Comparison of ENCODE assay signal across 24 cellular contexts in the genomic region with DNA sequence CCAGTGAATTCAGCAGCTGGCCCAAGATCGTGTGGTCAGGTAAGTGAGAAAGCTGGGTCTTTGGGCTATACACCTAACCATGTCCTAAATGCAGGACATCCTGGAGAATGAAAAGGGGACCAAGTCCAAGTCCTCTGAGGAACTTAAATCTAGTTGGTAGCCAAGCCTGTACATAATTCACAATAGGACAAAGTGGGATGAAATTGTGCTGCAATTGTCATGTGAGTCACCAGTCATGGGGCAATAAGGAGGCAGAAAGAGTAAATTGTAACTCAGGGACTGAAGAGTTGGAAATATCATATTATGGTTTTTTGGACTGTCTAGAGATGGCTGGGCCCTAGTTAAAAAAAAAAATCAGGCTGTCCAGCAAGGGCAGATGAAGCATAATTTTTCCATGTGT.
"Had no signal": no experiment of that assay in that cellular context is flagged by ENCODE, and none has a peak within 500 bp of the region (broad histone marks: within the 10 kb centered on the region; RNA-seq: fewer than 3 reads in every experiment).

No MANE protein-coding gene starts in this region.

- H3K36me3 Mint-ChIP-seq: memory B cell; mesothelial cell of epicardium; naive B cell; natural killer cell treated with Interleukin-12 subunit alpha and Interleukin-12 subunit beta and Interleukin-15 and Interleukin-18, amount 100 ng/mL, for 72 hours; neural progenitor cell; stimulated activated naive B cell treated with anti-CD40 and anti-IgM and Interleukin-4, amounts not matched to agents 10 μg/mL and 1 μg/mL and 100 μg/mL, for 72 hours had no signal

- H3K9me3 Mint-ChIP-seq: dendritic cell treated with granulocyte-macrophage colony-stimulating factor and Interleukin-4, amounts not matched to agents 40 ng/mL and 50 ng/mL, for 4 days; memory B cell; mesothelial cell of epicardium; natural killer cell treated with Interleukin-12 subunit alpha and Interleukin-12 subunit beta and Interleukin-15 and Interleukin-18, amount 100 ng/mL, for 72 hours; neural progenitor cell; stimulated activated naive CD8-positive, alpha-beta T cell treated with anti-CD3 and anti-CD28 coated beads, Interleukin-15, Interleukin-2, amounts not matched to agents 100 ng/mL and 50 ng/mL, for 24 hours had no signal

- H3K27ac Mint-ChIP-seq: dendritic cell treated with granulocyte-macrophage colony-stimulating factor and Interleukin-4, amounts not matched to agents 40 ng/mL and 50 ng/mL, for 4 days; memory B cell; mesothelial cell of epicardium; naive B cell; natural killer cell treated with Interleukin-12 subunit alpha and Interleukin-12 subunit beta and Interleukin-15 and Interleukin-18, amount 100 ng/mL, for 72 hours; neural progenitor cell; progenitor cell of endocrine pancreas; stimulated activated naive B cell treated with anti-CD40 and anti-IgM and Interleukin-4, amounts not matched to agents 10 μg/mL and 1 μg/mL and 100 μg/mL, for 72 hours; stimulated activated naive CD8-positive, alpha-beta T cell treated with anti-CD3 and anti-CD28 coated beads, Interleukin-15, Interleukin-2, amounts not matched to agents 100 ng/mL and 50 ng/mL, for 24 hours had no signal

- H3K4me1 Mint-ChIP-seq: memory B cell; mesothelial cell of epicardium; naive B cell; stimulated activated naive B cell treated with anti-CD40 and anti-IgM and Interleukin-4, amounts not matched to agents 10 μg/mL and 1 μg/mL and 100 μg/mL, for 72 hours had no signal

- DNase-seq: colonic mucosa; effector memory CD4-positive, alpha-beta T cell; erythroblast; esophagus squamous epithelium; head of caudate nucleus; left ventricle myocardium superior; lower lobe of right lung; mucosa of descending colon; naive B cell; right lobe of liver; small intestine; stimulated activated CD4-positive, alpha-beta T cell treated with anti-CD3 and anti-CD28 coated beads, Interleukin-15, amount 100 ng/mL, for 24 hours; stimulated activated CD4-positive, alpha-beta T cell treated with anti-CD3 and anti-CD28 coated beads, Interleukin-2, amount 100 ng/mL, for 48 hours; stimulated activated naive B cell treated with anti-CD40 and anti-IgM and Interleukin-4, amounts not matched to agents 10 μg/mL and 1 μg/mL and 100 μg/mL, for 72 hours; transverse colon; upper lobe of right lung; uterus had no signal

- H3K27me3 Mint-ChIP-seq: stimulated activated naive B cell treated with anti-CD40 and anti-IgM and Interleukin-4, amounts not matched to agents 10 μg/mL and 1 μg/mL and 100 μg/mL, for 72 hours; stimulated activated naive CD8-positive, alpha-beta T cell treated with anti-CD3 and anti-CD28 coated beads, Interleukin-15, Interleukin-2, amounts not matched to agents 100 ng/mL and 50 ng/mL, for 24 hours had no signal

- H3K4me3 Mint-ChIP-seq: dendritic cell treated with granulocyte-macrophage colony-stimulating factor and Interleukin-4, amounts not matched to agents 40 ng/mL and 50 ng/mL, for 4 days; memory B cell; mesothelial cell of epicardium; naive B cell; natural killer cell treated with Interleukin-12 subunit alpha and Interleukin-12 subunit beta and Interleukin-15 and Interleukin-18, amount 100 ng/mL, for 72 hours; neural progenitor cell; stimulated activated naive B cell treated with anti-CD40 and anti-IgM and Interleukin-4, amounts not matched to agents 10 μg/mL and 1 μg/mL and 100 μg/mL, for 72 hours; stimulated activated naive CD8-positive, alpha-beta T cell treated with anti-CD3 and anti-CD28 coated beads, Interleukin-15, Interleukin-2, amounts not matched to agents 100 ng/mL and 50 ng/mL, for 24 hours had no signal
